21 cellular contexts compared by ENCODE assay signal in the genomic region with DNA sequence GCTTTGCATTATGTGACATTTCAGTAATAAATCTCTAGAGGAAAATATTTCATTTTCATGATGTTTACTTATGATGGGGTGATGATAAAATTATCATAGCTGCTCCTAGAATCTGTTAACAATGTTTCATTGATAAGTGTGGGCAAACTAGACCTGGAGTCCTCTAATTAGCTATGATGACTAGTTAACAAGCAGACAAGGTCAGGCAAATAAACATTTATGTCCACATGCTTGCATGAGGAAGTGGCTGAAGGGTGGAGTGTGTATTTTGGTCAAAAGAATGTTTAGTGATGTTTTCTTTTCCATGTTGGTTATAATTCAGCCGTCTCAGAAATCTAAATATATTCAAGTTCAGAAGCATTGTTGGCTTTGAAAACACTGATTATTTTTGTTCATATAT.
DNase-seq lines count a peak whose midpoint lies in the region; ATAC-seq, FAIRE-seq and TF ChIP-seq lines count a peak whose summit lies in the region.
"Had no signal": no experiment of that assay in that cellular context is flagged by ENCODE, and none has a peak within 500 bp of the region (broad histone marks: within the 10 kb centered on the region; RNA-seq: fewer than 3 reads in every experiment).

No MANE protein-coding gene starts in this region.

- no peaks in the 10 kb centered on the region for H3K27me3 ChIP-seq in HepG2 (ENCODE audit: control insufficient read depth in 1 of 2, insufficient read depth in 2 of 2, low read length in 2 of 2)
- H3K27me3 ChIP-seq in right lobe of liver: no peaks in the 10 kb centered on the region
- H3K27me3 ChIP-seq in astrocyte (ENCODE audit: insufficient read depth, low read length): no peaks in the 10 kb centered on the region
- no peaks in the 10 kb centered on the region for H3K27me3 ChIP-seq in hepatocyte
- H3K27me3 ChIP-seq: thyroid gland had no signal

- no peak for FAIRE-seq in HepG2 (lab: Jason Lieb, UNC)
- peak; percentile 86 for FAIRE-seq in astrocyte (lab: Jason Lieb, UNC)

- no peaks in the 10 kb centered on the region for H3K9me2 ChIP-seq in hepatocyte (replicated peaks; ENCODE audit: insufficient read depth)

- no peak overlapping the region for H3K27ac ChIP-seq in HepG2 (ENCODE audit: extremely low read length, insufficient read depth, low read length)
- H3K27ac ChIP-seq in right lobe of liver: no peak overlapping the region
- peak overlapping the region; percentile 62 for H3K27ac ChIP-seq in astrocyte (ENCODE audit: low read depth, low read length)
- peak overlapping the region; percentile 61 for H3K27ac ChIP-seq in hepatocyte
- H3K27ac ChIP-seq: thyroid gland had no signal

- peaks cover 4% of the 10 kb centered on the region for H3K36me3 Mint-ChIP-seq in astrocyte (ENCODE audit: low read depth, unreplicated experiment)
- no peaks in the 10 kb centered on the region for H3K36me3 Mint-ChIP-seq in stimulated activated memory B cell treated with anti-CD40 and anti-IgM and Interleukin-4, amounts not matched to agents 10 μg/mL and 1 μg/mL and 100 μg/mL, for 72 hours

- H3K4me1 Mint-ChIP-seq in astrocyte (ENCODE audit: low read depth, unreplicated experiment): peaks cover 41% of the 10 kb centered on the region
- H3K4me1 Mint-ChIP-seq in stimulated activated memory B cell treated with anti-CD40 and anti-IgM and Interleukin-4, amounts not matched to agents 10 μg/mL and 1 μg/mL and 100 μg/mL, for 72 hours: no peaks in the 10 kb centered on the region
- H3K4me1 Mint-ChIP-seq: nephron progenitor cell had no signal

- H3K4me2 ChIP-seq in HepG2 (ENCODE audit: low read depth, low read length) (no peak overlapping the region), astrocyte (ENCODE audit: low read length) (peak overlapping the region; percentile 16), hepatocyte (no peak overlapping the region)

- intact Hi-C loops in HepG2 (cut with micrococcal nuclease; ENCODE audit: unreplicated experiment): no loop called here
- intact Hi-C loops in right lobe of liver (cut with DNase I): no loop called here

- H3K4me1 ChIP-seq in HepG2 (ENCODE audit: insufficient read depth, low read length) (peaks cover 32% of the 10 kb centered on the region), right lobe of liver (no peaks in the 10 kb centered on the region), astrocyte (ENCODE audit: insufficient read depth, low read length) (peaks cover 31% of the 10 kb centered on the region), hepatocyte (ENCODE audit: insufficient read depth) (peaks cover 9% of the 10 kb centered on the region)
- H3K4me1 ChIP-seq: Caco-2, thyroid gland had no signal

- H3K4me3 Mint-ChIP-seq in astrocyte (ENCODE audit: unreplicated experiment): no peak overlapping the region
- no peak overlapping the region for H3K4me3 Mint-ChIP-seq in stimulated activated memory B cell treated with anti-CD40 and anti-IgM and Interleukin-4, amounts not matched to agents 10 μg/mL and 1 μg/mL and 100 μg/mL, for 72 hours
- H3K4me3 Mint-ChIP-seq: activated CD8-positive, alpha-beta T cell treated with anti-CD3 and anti-CD28 coated beads, Interleukin-2, amount 10 ng/mL, durations not matched to agents 7 days and 5 days; nephron progenitor cell had no signal

- no peak for ATAC-seq in HepG2
- ATAC-seq in right lobe of liver: no peak
- no peak for ATAC-seq in stimulated activated memory B cell treated with anti-CD40 and anti-IgM and Interleukin-4, amounts not matched to agents 10 μg/mL and 1 μg/mL and 100 μg/mL, for 72 hours
- ATAC-seq: activated CD8-positive, alpha-beta T cell treated with anti-CD3 and anti-CD28 coated beads, Interleukin-2, amount 10 ng/mL, durations not matched to agents 7 days and 5 days had no signal

- H3K4me3 ChIP-seq in HepG2 (replicated peaks in 1 of 3; ENCODE audit: insufficient read depth in 1 of 3, low read depth in 2 of 3, low read length in 3 of 3) (no peak overlapping the region), right lobe of liver (no peak overlapping the region), astrocyte (ENCODE audit: insufficient read depth, low read depth, low read length) (no peak overlapping the region), hepatocyte (no peak overlapping the region)
- H3K4me3 ChIP-seq: thyroid gland had no signal

- H3K79me2 ChIP-seq in HepG2 (ENCODE audit: insufficient read depth, low read length) (no peaks in the 10 kb centered on the region), astrocyte (ENCODE audit: insufficient read depth, low read length) (no peaks in the 10 kb centered on the region), hepatocyte (no peaks in the 10 kb centered on the region)

- CTCF ChIA-PET in HepG2 (lab: Yijun Ruan, JAX; ENCODE audit: low intra/inter-chr PET ratio, low total read pairs): no interaction called here

- no peaks in the 10 kb centered on the region for H3K27me3 Mint-ChIP-seq in astrocyte (ENCODE audit: low read depth, unreplicated experiment)
- no peaks in the 10 kb centered on the region for H3K27me3 Mint-ChIP-seq in stimulated activated memory B cell treated with anti-CD40 and anti-IgM and Interleukin-4, amounts not matched to agents 10 μg/mL and 1 μg/mL and 100 μg/mL, for 72 hours

- no TSS peak for BruUV-seq in HepG2 (replicated peaks; lab: Mats Ljungman, UMichigan)

- H3K27ac Mint-ChIP-seq in astrocyte (ENCODE audit: unreplicated experiment): peak overlapping the region; percentile 48
- no peak overlapping the region for H3K27ac Mint-ChIP-seq in stimulated activated memory B cell treated with anti-CD40 and anti-IgM and Interleukin-4, amounts not matched to agents 10 μg/mL and 1 μg/mL and 100 μg/mL, for 72 hours
- H3K27ac Mint-ChIP-seq: activated CD8-positive, alpha-beta T cell treated with anti-CD3 and anti-CD28 coated beads, Interleukin-2, amount 10 ng/mL, durations not matched to agents 7 days and 5 days; nephron progenitor cell had no signal

- TF ChIP-seq POLR2A in HepG2 (IDR thresholded peaks at IDR 0.05; ENCODE audit: insufficient read depth in 1 of 2, low read depth in 2 of 2, low read length in 2 of 2): no peak
- no peak for TF ChIP-seq POLR2A in right lobe of liver (IDR thresholded peaks at IDR 0.05)

- POLR2A ChIA-PET in HepG2 (lab: Yijun Ruan, JAX): no interaction called here

- no peaks in the 10 kb centered on the region for H3K36me3 ChIP-seq in HepG2 (replicated peaks in 1 of 2; ENCODE audit: control insufficient read depth in 1 of 2, insufficient read depth in 2 of 2, low read length in 2 of 2)
- no peaks in the 10 kb centered on the region for H3K36me3 ChIP-seq in right lobe of liver
- no peaks in the 10 kb centered on the region for H3K36me3 ChIP-seq in astrocyte (ENCODE audit: insufficient read depth, low read length)
- H3K36me3 ChIP-seq in hepatocyte (replicated peaks; ENCODE audit: insufficient read depth, low read depth): no peaks in the 10 kb centered on the region
- H3K36me3 ChIP-seq: thyroid gland had no signal

- peaks cover 18% of the 10 kb centered on the region for H3K9me3 Mint-ChIP-seq in astrocyte (ENCODE audit: unreplicated experiment)
- peaks cover 14% of the 10 kb centered on the region for H3K9me3 Mint-ChIP-seq in stimulated activated memory B cell treated with anti-CD40 and anti-IgM and Interleukin-4, amounts not matched to agents 10 μg/mL and 1 μg/mL and 100 μg/mL, for 72 hours

- TF ChIP-seq RAD21 in HepG2 (CRISPR knock-in tag; IDR thresholded peaks at IDR 0.05): no peak

- H3K9ac ChIP-seq in HepG2 (ENCODE audit: insufficient read depth, low read depth, low read length): no peak overlapping the region
- peak overlapping the region; percentile 25 for H3K9ac ChIP-seq in astrocyte (ENCODE audit: low read length)

- no peaks in the 10 kb centered on the region for H4K20me1 ChIP-seq in HepG2 (ENCODE audit: insufficient read depth, low read length)
- H4K20me1 ChIP-seq in astrocyte (ENCODE audit: insufficient read depth, low read length): no peaks in the 10 kb centered on the region
- no peaks in the 10 kb centered on the region for H4K20me1 ChIP-seq in hepatocyte (ENCODE audit: insufficient read depth, poor library complexity, severe bottlenecking)

- H3K9me3 ChIP-seq in HepG2 (ENCODE audit: low read length): peaks cover 9% of the 10 kb centered on the region; the same call in 1 of the 2 replicates
- H3K9me3 ChIP-seq in right lobe of liver: no peaks in the 10 kb centered on the region
- H3K9me3 ChIP-seq in astrocyte (ENCODE audit: insufficient read depth, low read depth, low read length): no peaks in the 10 kb centered on the region
- no peaks in the 10 kb centered on the region for H3K9me3 ChIP-seq in hepatocyte (ENCODE audit: low read depth)
- H3K9me3 ChIP-seq: Caco-2, thyroid gland had no signal

- DNase-seq in HepG2 (ENCODE audit: low spot score): peak; percentile 48
- no peak for DNase-seq in right lobe of liver
- DNase-seq in astrocyte (ENCODE audit: low read depth): peak; percentile 54
- no peak for DNase-seq in hepatocyte (ENCODE audit: low spot score)
- no peak for DNase-seq in DMS 273 treated with DMSO at 0.1 percent for 48 hours (lab: John Stamatoyannopoulos, UW)
- no peak for DNase-seq in kidney glomerular epithelial cell (lab: John Stamatoyannopoulos, UW)
- no peak for DNase-seq in Ammon's horn (ENCODE audit: low spot score)
- DNase-seq: activated CD8-positive, alpha-beta T cell treated with anti-CD3 and anti-CD28 coated beads, Interleukin-2, amount 10 ng/mL, durations not matched to agents 7 days and 5 days; amniotic stem cell; Caco-2; erythroblast; hypothalamus; NCI-H1105 treated with DMSO at 0.1 percent for 48 hours; NCI-H345; nephron progenitor cell; retina; stimulated activated CD4-positive, alpha-beta T cell treated with anti-CD3 and anti-CD28 coated beads, Interleukin-2, amount 100 ng/mL, for 48 hours; stimulated activated CD8-positive, alpha-beta memory T cell treated with anti-CD3 and anti-CD28 coated beads, Interleukin-4, amount 100 ng/mL, for 48 hours; SW 1271; thyroid gland had no signal

- 26% methylated on average over 1 of the region's 1 CpG for WGBS in HepG2 (ENCODE audit: low lambda C conversion rate)
- 27% methylated on average over 1 of the region's 1 CpG for WGBS in right lobe of liver (ENCODE audit: insufficient coverage, low coverage, low lambda C conversion rate, missing lambda C conversion rate)
- 29% methylated on average over 1 of the region's 1 CpG for WGBS in hepatocyte (ENCODE audit: low lambda C conversion rate, missing lambda C conversion rate)

- in situ Hi-C loops in HepG2 (cut with HindIII; ENCODE audit: extremely low pct_ligation_motif_present, low pct_unique_long_range_greater_than_20kb): no loop called here

- H2AFZ ChIP-seq in HepG2 (ENCODE audit: low read length) (no peak overlapping the region), astrocyte (ENCODE audit: low read depth, low read length) (no peak overlapping the region), hepatocyte (no peak overlapping the region)

- TF ChIP-seq CTCF in HepG2 (CRISPR knock-in tag; IDR thresholded peaks at IDR 0.05) (no peak), right lobe of liver (IDR thresholded peaks at IDR 0.05) (no peak), astrocyte (IDR thresholded peaks at IDR 0.05; ENCODE audit: insufficient read depth, low read depth, low read length) (no peak), hepatocyte (IDR thresholded peaks at IDR 0.05; ENCODE audit: poor library complexity) (no peak)

- 0 out of 4 replicates have a peak, but pooled peaks of 1 of the 2 experiments have one; percentile 8 for TF ChIP-seq EP300 in HepG2 (IDR thresholded peaks at IDR 0.05; ENCODE audit: low read depth in 2 of 2, low read length in 2 of 2)
- TF ChIP-seq EP300 in HepG2 (CRISPR knock-in tag; IDR thresholded peaks at IDR 0.05; ENCODE audit: borderline replicate concordance): no peak

Comparison
In these comparisons a context has a peak if more than half of its experiments do, and no peak if none do; other contexts are left out.
1. DNase-seq: peak in HepG2 (single experiment) and astrocyte (single experiment); none in right lobe of liver (0 of 3), hepatocyte (single experiment), DMS 273 treated with DMSO at 0.1 percent for 48 hours (single experiment), kidney glomerular epithelial cell (single experiment) and Ammon's horn (single experiment).
2. H3K27ac ChIP-seq: peak in astrocyte (single experiment) and hepatocyte (single experiment); none in HepG2 (single experiment) and right lobe of liver (0 of 3).